In the genomic region with DNA sequence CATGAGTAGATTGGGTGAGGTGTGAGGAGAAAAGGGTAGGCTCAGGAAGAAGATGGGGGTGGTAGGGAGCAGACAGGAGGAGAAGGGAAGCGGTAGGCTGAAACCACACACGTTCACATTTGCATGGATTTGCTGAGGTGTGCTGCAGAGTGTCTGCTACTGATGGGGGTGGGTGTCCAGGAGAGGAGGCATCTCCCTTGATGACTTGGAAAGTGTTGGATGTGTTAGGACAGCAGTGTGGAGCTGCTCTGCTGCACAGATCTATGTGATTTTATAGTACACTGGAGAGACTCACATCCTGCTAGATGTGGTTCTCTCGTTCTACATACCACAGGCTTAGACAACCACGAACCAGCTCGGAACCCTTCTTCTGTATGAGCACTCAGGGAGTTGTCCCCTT, we compare ENCODE assay signal across 23 cellular contexts. TPM values are rescaled to one million over a fixed set of nuclear protein-coding genes. Genes with fewer than 3 reads are reported as not detected.
"Had no signal": no experiment of that assay in that cellular context is flagged by ENCODE, and none has a peak within 500 bp of the region (broad histone marks: within the 10 kb centered on the region; RNA-seq: fewer than 3 reads in every experiment).

No MANE protein-coding gene starts in this region.

- H3K9me3 ChIP-seq: esophagus squamous epithelium, gastroesophageal sphincter, left ventricle myocardium inferior, lower lobe of right lung, suprapubic skin, thyroid gland, upper lobe of left lung, uterus had no signal

- H3K36me3 Mint-ChIP-seq: memory B cell had no signal

- H3K4me3 Mint-ChIP-seq: effector memory CD8-positive, alpha-beta T cell; immature natural killer cell; memory B cell; nephron had no signal

- H2AFZ ChIP-seq: parathyroid adenoma had no signal

- H3K9ac ChIP-seq: parathyroid adenoma had no signal

- DNase-seq: effector memory CD8-positive, alpha-beta T cell; esophagus squamous epithelium; foreskin fibroblast; immature natural killer cell; left cardiac atrium; lower lobe of right lung; midbrain; occipital lobe; stimulated activated CD4-positive, alpha-beta T cell treated with anti-CD3 and anti-CD28 coated beads, Interleukin-12 subunit alpha, Interleukin-12 subunit beta, amount 100 ng/mL, for 4 hours; stimulated activated naive CD8-positive, alpha-beta T cell treated with anti-CD3 and anti-CD28 coated beads, Interleukin-15, Interleukin-2, amounts not matched to agents 100 U/mL and 50 U/mL, for 24 hours; thyroid gland; upper lobe of left lung; uterus had no signal

- H3K9me3 Mint-ChIP-seq: effector memory CD8-positive, alpha-beta T cell; immature natural killer cell; memory B cell; nephron had no signal

- H3K4me1 Mint-ChIP-seq: immature natural killer cell had no signal

- ATAC-seq: effector memory CD8-positive, alpha-beta T cell; gastroesophageal sphincter; left cardiac atrium; lower lobe of right lung; sciatic nerve; stimulated activated naive CD8-positive, alpha-beta T cell treated with anti-CD3 and anti-CD28 coated beads, Interleukin-15, Interleukin-2, amounts not matched to agents 100 U/mL and 50 U/mL, for 24 hours had no signal

- FAIRE-seq: keratinocyte had no signal

- H3K4me1 ChIP-seq: lower lobe of right lung, thyroid gland, uterus had no signal

- H3K27ac ChIP-seq: esophagus squamous epithelium, gastroesophageal sphincter, left ventricle myocardium inferior, lower lobe of right lung, parathyroid adenoma, suprapubic skin, thyroid gland, upper lobe of left lung, uterus had no signal

- H3K4me3 ChIP-seq: esophagus squamous epithelium, gastroesophageal sphincter, left ventricle myocardium inferior, lower lobe of right lung, suprapubic skin, thyroid gland, upper lobe of left lung, uterus had no signal

- H3K27me3 ChIP-seq: esophagus squamous epithelium, gastroesophageal sphincter, suprapubic skin, thyroid gland, upper lobe of left lung, uterus had no signal

- H3K27ac Mint-ChIP-seq: memory B cell had no signal

- H3K27me3 Mint-ChIP-seq: memory B cell had no signal

- H3K36me3 ChIP-seq: esophagus squamous epithelium, gastroesophageal sphincter, left ventricle myocardium inferior, lower lobe of right lung, suprapubic skin, thyroid gland, upper lobe of left lung, uterus had no signal

RNA-seq across cellular contexts. Expression of a gene that starts 9.3 kb away (rescaled TPM):
- total RNA-seq: skeletal muscle tissue had no signal

RNA-seq across cellular contexts. Expression of a gene that starts 36.3 kb away (rescaled TPM):
- total RNA-seq: pulmonary artery endothelial cell had no signal
